In genomic region chr20:36563415-36563814, GRCh38 we compare ENCODE assay signal across 27 cellular contexts. TPM values are rescaled to one million over a fixed set of nuclear protein-coding genes. Genes with fewer than 3 reads are reported as not detected.
A peak's percentile ranks its signal among the peaks of the same experiment; 100 is the strongest.
DNase-seq lines count a peak whose midpoint lies in the region; ATAC-seq and FAIRE-seq lines count a peak whose summit lies in the region.
"Had no signal": no experiment of that assay in that cellular context is flagged by ENCODE, and none has a peak within 500 bp of the region (broad histone marks: within the 10 kb centered on the region; RNA-seq: fewer than 3 reads in every experiment).

No MANE protein-coding gene starts in this region.

- peaks cover 20 to 21% (median 21%) of the 10 kb centered on the region in 3 donors for H3K4me1 Mint-ChIP-seq in CD8-positive, alpha-beta memory T cell
- H3K4me1 Mint-ChIP-seq in activated T-helper 17 cell treated with anti-CD3 and anti-CD28 coated beads, Interleukin-2, amount 50 U/mL, for 72 hours = peaks cover 4% of the 10 kb centered on the region
- H3K4me1 Mint-ChIP-seq in T-helper 17 cell = peaks cover 3% of the 10 kb centered on the region
- H3K4me1 Mint-ChIP-seq: IgD-negative memory B cell had no signal

- no peaks in the 10 kb centered on the region for H3K36me3 ChIP-seq in CD8-positive, alpha-beta memory T cell (ENCODE audit: insufficient read depth, low read length)
- no peaks in the 10 kb centered on the region for H3K36me3 ChIP-seq in iPS-20b (ENCODE audit: insufficient read depth, low read depth, low read length)
- H3K36me3 ChIP-seq in small intestine (ENCODE audit: control insufficient read depth in 2 of 2, insufficient read depth in 2 of 2, low read length in 2 of 2) = no peaks in the 10 kb centered on the region
- H3K36me3 ChIP-seq: HAP-1 had no signal

- peaks cover 0 to 2% (median 1%) of the 10 kb centered on the region in 3 donors for H3K36me3 Mint-ChIP-seq in CD8-positive, alpha-beta memory T cell
- H3K36me3 Mint-ChIP-seq in activated T-helper 17 cell treated with anti-CD3 and anti-CD28 coated beads, Interleukin-2, amount 50 U/mL, for 72 hours (ENCODE audit: low read depth) = no peaks in the 10 kb centered on the region
- no peaks in the 10 kb centered on the region for H3K36me3 Mint-ChIP-seq in T-helper 17 cell (ENCODE audit: low read depth)

- WGBS in small intestine, 3 donors = 35 to 63% (median 48%) methylated on average over 1 of the region's 1 CpG

- H3K27ac Mint-ChIP-seq in CD8-positive, alpha-beta memory T cell = peak overlapping the region in 5 of 8 donors; percentile 28 to 93 (median 86)
- peak overlapping the region; percentile 5 for H3K27ac Mint-ChIP-seq in activated T-helper 17 cell treated with anti-CD3 and anti-CD28 coated beads, Interleukin-2, amount 50 U/mL, for 72 hours
- no peak overlapping the region for H3K27ac Mint-ChIP-seq in T-helper 17 cell
- H3K27ac Mint-ChIP-seq: CD4-positive, alpha-beta T cell; HFFc6 had no signal

- peaks cover 3 to 16% (median 9%) of the 10 kb centered on the region in 5 donors for H3K9me3 Mint-ChIP-seq in CD8-positive, alpha-beta memory T cell
- peaks cover 4% of the 10 kb centered on the region for H3K9me3 Mint-ChIP-seq in activated T-helper 17 cell treated with anti-CD3 and anti-CD28 coated beads, Interleukin-2, amount 50 U/mL, for 72 hours

- POLR2A ChIA-PET in CD8-positive, alpha-beta memory T cell (lab: Charles Lee) = no interaction called here

- peaks cover 7% of the 10 kb centered on the region for H3K4me1 ChIP-seq in CD8-positive, alpha-beta memory T cell (ENCODE audit: insufficient read depth, low read length)
- H3K4me1 ChIP-seq in iPS-20b (ENCODE audit: insufficient read depth, low read length) = peaks cover 14% of the 10 kb centered on the region; the same call in 1 of the 2 replicates
- no peaks in the 10 kb centered on the region for H3K4me1 ChIP-seq in small intestine (ENCODE audit: control insufficient read depth in 2 of 2, insufficient read depth in 1 of 2, low read depth in 1 of 2, low read length in 1 of 2)
- H3K4me1 ChIP-seq: BLaER1 treated with 17β-estradiol and CSF1 and Interleukin-3, amounts not matched to agents 10 nM and 100 nM; HAP-1 had no signal

- H3K27me3 Mint-ChIP-seq in CD8-positive, alpha-beta memory T cell = peaks cover 0 to 1% of the 10 kb centered on the region in 2 donors
- H3K27me3 Mint-ChIP-seq in activated T-helper 17 cell treated with anti-CD3 and anti-CD28 coated beads, Interleukin-2, amount 50 U/mL, for 72 hours = no peaks in the 10 kb centered on the region
- H3K27me3 Mint-ChIP-seq in T-helper 17 cell = no peaks in the 10 kb centered on the region
- H3K27me3 Mint-ChIP-seq: CD4-positive, alpha-beta T cell; IgD-negative memory B cell had no signal

- H3K4me3 Mint-ChIP-seq in CD8-positive, alpha-beta memory T cell = no peak overlapping the region
- no peak overlapping the region for H3K4me3 Mint-ChIP-seq in activated T-helper 17 cell treated with anti-CD3 and anti-CD28 coated beads, Interleukin-2, amount 50 U/mL, for 72 hours
- no peak overlapping the region for H3K4me3 Mint-ChIP-seq in T-helper 17 cell
- H3K4me3 Mint-ChIP-seq: CD4-positive, alpha-beta T cell; HFFc6; IgD-negative memory B cell had no signal

- no peak for DNase-seq in CD8-positive, alpha-beta memory T cell
- DNase-seq in small intestine (peak; percentile 46), T-helper 17 cell (no peak), caudate nucleus (lab: John Stamatoyannopoulos, UW) (no peak)
- DNase-seq: CD4-positive, alpha-beta T cell; COR-L47; DMS53; GM23248; HFFc6; MM.1S; NCI-H1417 treated with DMSO at 0.1 percent for 48 hours; NCI-H1694 treated with DMSO at 0.1 percent for 48 hours; NCI-H2081; NCI-H2227 treated with DMSO at 0.1 percent for 48 hours; NCI-H526 treated with DMSO at 0.1 percent for 48 hours; Right ventricle myocardium superior; RPMI8226 had no signal

- H3K4me3 ChIP-seq in CD8-positive, alpha-beta memory T cell (ENCODE audit: low read length) = no peak overlapping the region
- H3K4me3 ChIP-seq in iPS-20b (ENCODE audit: low read length) = no peak overlapping the region
- H3K4me3 ChIP-seq in small intestine (ENCODE audit: low read depth in 1 of 2, low read length in 2 of 2) = no peak overlapping the region
- H3K4me3 ChIP-seq: BLaER1 treated with 17β-estradiol and CSF1 and Interleukin-3, amounts not matched to agents 10 nM and 100 nM; GM23248; HAP-1 had no signal

- H3K9me3 ChIP-seq in CD8-positive, alpha-beta memory T cell (ENCODE audit: low read length) = peaks cover 7% of the 10 kb centered on the region
- H3K9me3 ChIP-seq in iPS-20b (ENCODE audit: insufficient read depth, low read depth, low read length) = peaks cover 8% of the 10 kb centered on the region
- no peaks in the 10 kb centered on the region for H3K9me3 ChIP-seq in small intestine (ENCODE audit: control insufficient read depth, low read depth)
- peaks cover 4% of the 10 kb centered on the region for H3K9me3 ChIP-seq in T-helper 17 cell (ENCODE audit: control insufficient read depth, low read length, poor library complexity, severe bottlenecking)
- H3K9me3 ChIP-seq: HAP-1 had no signal

- CTCF ChIA-PET in CD8-positive, alpha-beta memory T cell (lab: Charles Lee) = no interaction called here

- no peak for FAIRE-seq in small intestine (lab: Jason Lieb, UNC)
- FAIRE-seq: A204.1, GM18507 had no signal

- peak overlapping the region; percentile 32; the same call in 1 of the 2 replicates for H3K9ac ChIP-seq in iPS-20b (ENCODE audit: low read depth, low read length)
- H3K9ac ChIP-seq: BLaER1 treated with 17β-estradiol and CSF1 and Interleukin-3, amounts not matched to agents 10 nM and 100 nM; GM23248; KMS-11 had no signal

- H3K27ac ChIP-seq in CD8-positive, alpha-beta memory T cell (ENCODE audit: low read depth, low read length) = no peak overlapping the region
- peak overlapping the region; percentile 48 for H3K27ac ChIP-seq in iPS-20b (ENCODE audit: low read length)
- H3K27ac ChIP-seq in small intestine (ENCODE audit: low read depth in 1 of 2, low read length in 1 of 2) = no peak overlapping the region
- H3K27ac ChIP-seq in caudate nucleus (ENCODE audit: low read depth, low read length) = no peak overlapping the region
- H3K27ac ChIP-seq: BLaER1 treated with 17β-estradiol and CSF1 and Interleukin-3, amounts not matched to agents 10 nM and 100 nM; GM23248; KMS-11 had no signal

- H3K27me3 ChIP-seq in CD8-positive, alpha-beta memory T cell (ENCODE audit: insufficient read depth, low read length, poor library complexity, severe bottlenecking) = no peaks in the 10 kb centered on the region
- no peaks in the 10 kb centered on the region for H3K27me3 ChIP-seq in iPS-20b (ENCODE audit: insufficient read depth, low read length)
- H3K27me3 ChIP-seq in small intestine (ENCODE audit: control insufficient read depth in 2 of 2, insufficient read depth in 2 of 2, low read length in 2 of 2) = no peaks in the 10 kb centered on the region
- H3K27me3 ChIP-seq: BLaER1 treated with 17β-estradiol and CSF1 and Interleukin-3, amounts not matched to agents 10 nM and 100 nM had no signal

- ATAC-seq in activated T-helper 17 cell treated with anti-CD3 and anti-CD28 coated beads, Interleukin-2, amount 50 U/mL, for 72 hours (replicated peaks) = no peak
- no peak for ATAC-seq in T-helper 17 cell
- no peak for ATAC-seq in GM18907 (IDR thresholded peaks at IDR 0.05; ENCODE audit: unreplicated experiment)

RNA-seq across cellular contexts. Expression of gene TGIF2, which starts 10.0 kb away (rescaled TPM):
- total RNA-seq in CD8-positive, alpha-beta memory T cell = 10 to 100 TPM; 46.1 to 49.8 TPM
- polyA plus RNA-seq in CD8-positive, alpha-beta memory T cell = 24.6 TPM
- 10 to 100 TPM; 43.8 to 57.1 TPM for total RNA-seq in activated T-helper 17 cell treated with anti-CD3 and anti-CD28 coated beads, Interleukin-2, amount 50 U/mL, for 72 hours
- polyA plus RNA-seq in small intestine = 1 to 10 TPM in 2 of 3 donors, under 1 TPM in 1; 0.45 to 8.1 (median 3.0) TPM
- total RNA-seq in T-helper 17 cell = 10 to 100 TPM; 32.8 to 38.5 TPM

RNA-seq across cellular contexts. Expression of gene MYL9, which starts 22.1 kb away (rescaled TPM):
- not detected for total RNA-seq in CD8-positive, alpha-beta memory T cell
- not detected for polyA plus RNA-seq in CD8-positive, alpha-beta memory T cell
- 10 to 100 TPM in 1 of 2 donors, 1 to 10 TPM in 1; 4.4 to 10.1 TPM for total RNA-seq in activated T-helper 17 cell treated with anti-CD3 and anti-CD28 coated beads, Interleukin-2, amount 50 U/mL, for 72 hours
- polyA plus RNA-seq in small intestine = 10 to 100 TPM in 2 of 3 donors, 1 to 10 TPM in 1; 7.4 to 91.2 (median 34.6) TPM
- total RNA-seq in T-helper 17 cell = 100 to 1,000 TPM in 1 of 2 donors, 1 to 10 TPM in 1; 3.4 to 125 TPM
- total RNA-seq: CD4-positive, alpha-beta T cell; SK-MEL-5 had no signal

RNA-seq across cellular contexts. Expression of gene RAB5IF, which starts 42.2 kb away (rescaled TPM):
- total RNA-seq in CD8-positive, alpha-beta memory T cell = 100 to 1,000 TPM; 159 to 173 TPM
- 180 TPM for polyA plus RNA-seq in CD8-positive, alpha-beta memory T cell
- 100 to 1,000 TPM in 1 of 2 donors, 10 to 100 TPM in 1; 60.8 to 186 TPM for total RNA-seq in activated T-helper 17 cell treated with anti-CD3 and anti-CD28 coated beads, Interleukin-2, amount 50 U/mL, for 72 hours
- 100 to 1,000 TPM; 127 to 173 (median 129) TPM for polyA plus RNA-seq in small intestine
- 10 to 100 TPM; 66.3 to 71.0 TPM for total RNA-seq in T-helper 17 cell
